ENCODE assay signal across 11 cellular contexts in the genomic region with DNA sequence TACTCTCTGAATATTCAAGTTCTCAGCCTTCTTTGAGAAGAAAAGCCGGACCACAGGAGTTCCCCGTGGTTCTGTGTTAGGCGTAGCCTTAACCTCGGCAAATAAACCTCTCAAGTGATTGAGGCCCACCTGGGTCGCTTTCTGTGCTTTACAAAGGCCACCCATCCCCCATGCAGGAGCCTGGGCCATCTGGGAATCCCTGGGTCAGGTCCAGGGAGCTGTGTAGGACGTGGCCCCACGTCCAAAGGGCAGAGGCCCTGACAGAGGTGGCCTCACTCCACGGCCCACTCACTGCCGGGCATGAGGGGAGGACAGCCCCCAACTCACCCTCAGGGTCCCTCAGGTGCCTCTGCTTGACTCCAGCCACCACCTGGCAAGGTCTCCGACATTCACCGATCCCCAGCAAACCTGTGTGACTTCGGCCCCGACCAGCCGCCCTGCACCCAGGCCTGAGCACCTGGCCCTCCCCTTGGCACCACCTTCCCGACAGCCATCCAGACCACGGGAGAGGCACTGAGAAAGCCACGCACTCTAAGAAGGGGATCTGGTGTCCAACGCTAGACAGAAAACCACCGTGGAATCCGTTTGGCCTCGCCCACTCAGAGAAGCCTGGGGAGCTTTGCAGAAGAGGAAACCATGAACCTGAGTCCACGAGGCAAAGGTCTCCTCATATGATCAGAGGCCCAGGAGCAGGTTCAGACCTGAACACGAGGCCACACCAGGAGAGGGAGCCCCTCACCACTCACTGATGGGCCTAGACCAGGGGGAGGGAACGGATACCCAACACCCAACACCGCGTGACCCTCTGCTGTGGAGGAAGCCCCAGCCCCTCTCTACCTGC. TPM values are rescaled to one million over a fixed set of nuclear protein-coding genes. Genes with fewer than 3 reads are reported as not detected.
DNase-seq lines count a peak whose midpoint lies in the region; ATAC-seq and TF ChIP-seq lines count a peak whose summit lies in the region.
"Had no signal": no experiment of that assay in that cellular context is flagged by ENCODE, and none has a peak within 500 bp of the region (broad histone marks: within the 10 kb centered on the region; RNA-seq: fewer than 3 reads in every experiment).

No MANE protein-coding gene starts in this region.

- peaks cover 85% of the 10 kb centered on the region for H3K4me1 ChIP-seq in CD4-positive, alpha-beta memory T cell (ENCODE audit: insufficient read depth, low read length)
- H3K4me1 ChIP-seq in mucosa of rectum (ENCODE audit: control insufficient read depth in 2 of 2, insufficient read depth in 2 of 2, low read length in 2 of 2) = peaks cover 79 to 80% of the 10 kb centered on the region in 2 donors

- POLR2A ChIA-PET in CD4-positive, alpha-beta memory T cell (lab: Charles Lee; ENCODE audit: partially characterized antibody) = no interaction called here

- no peaks in the 10 kb centered on the region for H3K9me3 ChIP-seq in CD4-positive, alpha-beta memory T cell (ENCODE audit: control insufficient read depth in 1 of 2, low read length in 2 of 2)
- H3K9me3 ChIP-seq in mucosa of rectum (ENCODE audit: control insufficient read depth in 2 of 2, low read length in 2 of 2) = no peaks in the 10 kb centered on the region

- no peaks in the 10 kb centered on the region for H3K36me3 ChIP-seq in CD4-positive, alpha-beta memory T cell (ENCODE audit: insufficient read depth, low read length)
- peaks cover 0 to 2% of the 10 kb centered on the region in 2 donors for H3K36me3 ChIP-seq in mucosa of rectum (ENCODE audit: control insufficient read depth in 2 of 2, insufficient read depth in 2 of 2, low read length in 2 of 2)

- ATAC-seq in GM19035 (IDR thresholded peaks at IDR 0.05; ENCODE audit: unreplicated experiment) = no peak

- no peaks in the 10 kb centered on the region for H3K27me3 Mint-ChIP-seq in CD4-positive, alpha-beta memory T cell
- no peaks in the 10 kb centered on the region for H3K27me3 Mint-ChIP-seq in activated naive CD8-positive, alpha-beta T cell treated with anti-CD3 and anti-CD28 coated beads for 36 hours
- peaks cover 27% of the 10 kb centered on the region for H3K27me3 Mint-ChIP-seq in HFFc6 (ENCODE audit: insufficient read depth)

- no peak for TF ChIP-seq CTCF in HFFc6 (IDR thresholded peaks at IDR 0.05)

- peaks cover 41 to 67% (median 49%) of the 10 kb centered on the region in 4 donors for H3K4me1 Mint-ChIP-seq in CD4-positive, alpha-beta memory T cell
- H3K4me1 Mint-ChIP-seq in activated naive CD8-positive, alpha-beta T cell treated with anti-CD3 and anti-CD28 coated beads for 36 hours = peaks cover 58% of the 10 kb centered on the region
- no peaks in the 10 kb centered on the region for H3K4me1 Mint-ChIP-seq in HFFc6 (ENCODE audit: low read depth)

- H3K27ac Mint-ChIP-seq in CD4-positive, alpha-beta memory T cell = peak overlapping the region; percentile 32 to 100 (median 96)
- peak overlapping the region; percentile 80 for H3K27ac Mint-ChIP-seq in activated naive CD8-positive, alpha-beta T cell treated with anti-CD3 and anti-CD28 coated beads for 36 hours
- no peak overlapping the region for H3K27ac Mint-ChIP-seq in HFFc6

- H3K27me3 ChIP-seq in CD4-positive, alpha-beta memory T cell (ENCODE audit: insufficient read depth, low read length) = no peaks in the 10 kb centered on the region
- H3K27me3 ChIP-seq in mucosa of rectum (ENCODE audit: control insufficient read depth in 2 of 2, insufficient read depth in 2 of 2, low read length in 2 of 2) = no peaks in the 10 kb centered on the region

- intact Hi-C loops in CD4-positive, alpha-beta memory T cell (cut with micrococcal nuclease) = no loop called here

- peak overlapping the region; percentile 41 to 60 for H3K9ac ChIP-seq in mucosa of rectum (ENCODE audit: low read depth in 1 of 2, low read length in 2 of 2)

- CTCF ChIA-PET in CD4-positive, alpha-beta memory T cell (lab: Charles Lee; ENCODE audit: partially characterized antibody) = interaction anchor here (2.2 kb wide), 1 partner anchor 33 kb away, joined by 7 read pairs; no protein-coding TSS in a partner anchor

- H3K4me3 ChIP-seq in CD4-positive, alpha-beta memory T cell (ENCODE audit: low read length in 2 of 2) = no peak overlapping the region
- peak overlapping the region; percentile 38 to 42 for H3K4me3 ChIP-seq in mucosa of rectum (ENCODE audit: low read length in 2 of 2)

- no peaks in the 10 kb centered on the region for H3K9me3 Mint-ChIP-seq in CD4-positive, alpha-beta memory T cell
- H3K9me3 Mint-ChIP-seq in activated naive CD8-positive, alpha-beta T cell treated with anti-CD3 and anti-CD28 coated beads for 36 hours = no peaks in the 10 kb centered on the region
- H3K9me3 Mint-ChIP-seq in HFFc6 = no peaks in the 10 kb centered on the region

- H3K36me3 Mint-ChIP-seq in CD4-positive, alpha-beta memory T cell = peaks cover 0 to 3% of the 10 kb centered on the region in 2 donors
- peaks cover 3% of the 10 kb centered on the region for H3K36me3 Mint-ChIP-seq in activated naive CD8-positive, alpha-beta T cell treated with anti-CD3 and anti-CD28 coated beads for 36 hours
- H3K36me3 Mint-ChIP-seq in HFFc6 (ENCODE audit: low read depth) = no peaks in the 10 kb centered on the region

- peak overlapping the region in 7 of 8 donors; percentile 31 to 63 (median 49) for H3K4me3 Mint-ChIP-seq in CD4-positive, alpha-beta memory T cell
- H3K4me3 Mint-ChIP-seq in activated naive CD8-positive, alpha-beta T cell treated with anti-CD3 and anti-CD28 coated beads for 36 hours = peak overlapping the region; percentile 65
- H3K4me3 Mint-ChIP-seq in HFFc6 = no peak overlapping the region

- H3K27ac ChIP-seq in CD4-positive, alpha-beta memory T cell (ENCODE audit: low read depth, low read length) = peak overlapping the region; percentile 86
- peak overlapping the region; percentile 92 to 95 for H3K27ac ChIP-seq in mucosa of rectum (ENCODE audit: low read depth in 2 of 2, low read length in 2 of 2)

- DNase-seq in CD4-positive, alpha-beta memory T cell = no peak
- DNase-seq in HuH-7 (ENCODE audit: low spot score) = peak; percentile 67
- no peak for DNase-seq in activated naive CD8-positive, alpha-beta T cell treated with anti-CD3 and anti-CD28 coated beads for 36 hours
- DNase-seq in HFFc6 = no peak
- no peak for DNase-seq in NCI-H1694 treated with DMSO at 0.1 percent for 48 hours (lab: John Stamatoyannopoulos, UW)
- DNase-seq in stimulated activated CD8-positive, alpha-beta memory T cell treated with anti-CD3 and anti-CD28 coated beads, Interleukin-4, amount 100 ng/mL, for 48 hours = no peak
- DNase-seq: activated gamma-delta T cell treated with Interleukin-2 at 50 U/mL for 16 hours, NCI-H1105 treated with DMSO at 0.1 percent for 48 hours, SIG-M5 had no signal

RNA-seq across cellular contexts. Expression of a gene that starts 4.5 kb away (rescaled TPM):
- 10 to 100 TPM; 30.6 to 32.9 TPM for total RNA-seq in CD4-positive, alpha-beta memory T cell
- polyA plus RNA-seq in CD4-positive, alpha-beta memory T cell = 10 to 100 TPM; 11.7 to 22.3 TPM
- 10 to 100 TPM; 14.0 to 14.6 TPM for total RNA-seq in activated naive CD8-positive, alpha-beta T cell treated with anti-CD3 and anti-CD28 coated beads for 36 hours
- total RNA-seq in HFFc6 (2021; fragmentation: NEBNext Ultra II Directional; extraction: Animal tissue kit (Norgen Biotek cat#: 25700)) = under 1 TPM in 3 of 6 experiments, not detected in 3; 0.07 to 0.09 (median 0.09) TPM

Comparison
In these comparisons a context has a peak if more than half of its experiments do, and no peak if none do; other contexts are left out.
1. H3K4me3 ChIP-seq: peak in mucosa of rectum (2 of 2); none in CD4-positive, alpha-beta memory T cell (0 of 2).
2. RNA of a gene that starts 4.5 kb away (total RNA-seq): 30.6 to 32.9 TPM in CD4-positive, alpha-beta memory T cell and 14.0 to 14.6 TPM in activated naive CD8-positive, alpha-beta T cell treated with anti-CD3 and anti-CD28 coated beads for 36 hours; 0.07 to 0.09 TPM in HFFc6; every median in the first group is over 10 times any median in the second.